Comparison of ENCODE assay signal across 23 cellular contexts in genomic region chr9:129469188-129469987, GRCh38.
DNase-seq lines count a peak whose midpoint lies in the region; ATAC-seq, FAIRE-seq and TF ChIP-seq lines count a peak whose summit lies in the region.
"Had no signal": no experiment of that assay in that cellular context is flagged by ENCODE, and none has a peak within 500 bp of the region (broad histone marks: within the 10 kb centered on the region; RNA-seq: fewer than 3 reads in every experiment).

No MANE protein-coding gene starts in this region.

- no peaks in the 10 kb centered on the region for H3K9me2 ChIP-seq in GM23338 (ENCODE audit: insufficient read depth)

- H3K9me3 ChIP-seq in A549 (peaks cover under 1% of the 10 kb centered on the region), astrocyte (ENCODE audit: insufficient read depth, low read depth, low read length) (no peaks in the 10 kb centered on the region)
- H3K9me3 ChIP-seq: body of pancreas, gastroesophageal sphincter had no signal

- TF ChIP-seq CTCF in A549 (IDR thresholded peaks at IDR 0.05) (no peak), GM23338 (conservative IDR thresholded peaks at IDR 0.05; ENCODE audit: low read depth in 2 of 2) (no peak), astrocyte (IDR thresholded peaks at IDR 0.05; ENCODE audit: insufficient read depth, low read depth, low read length) (no peak), mesothelial cell of epicardium (IDR thresholded peaks at IDR 0.05; ENCODE audit: unreplicated experiment) (no peak)

- no peaks in the 10 kb centered on the region for H4K20me1 ChIP-seq in GM23338 (replicated peaks; ENCODE audit: insufficient read depth)
- H4K20me1 ChIP-seq in astrocyte (ENCODE audit: insufficient read depth, low read length) = no peaks in the 10 kb centered on the region

- DNase-seq in A549 (ENCODE audit: low read depth in 1 of 2, low spot score in 1 of 2) = peak in 1 of 2 experiments; percentile 60
- DNase-seq in GM23338 (ENCODE audit: low spot score) = peak; percentile 87
- no peak for DNase-seq in astrocyte (ENCODE audit: low read depth)
- DNase-seq in mesothelial cell of epicardium (ENCODE audit: low spot score in 2 of 2, unreplicated experiment in 2 of 2) = no peak
- no peak for DNase-seq in NCI-H2227 (lab: John Stamatoyannopoulos, UW; ENCODE audit: unreplicated experiment)
- no peak for DNase-seq in NCI-H510A treated with DMSO at 0.1 percent for 48 hours (lab: John Stamatoyannopoulos, UW)
- DNase-seq in GM19240 (ENCODE audit: insufficient read length, low spot score) = no peak
- DNase-seq: activated CD4-positive, alpha-beta memory T cell treated with anti-CD3 and anti-CD28 coated beads for 36 hours; activated T-cell treated with anti-CD3 and anti-CD28 coated beads, Interleukin-2, amount 50 U/mL, for 4 hours; body of pancreas; CD8-positive, alpha-beta T cell; dermis blood vessel endothelial cell; DMS79 treated with DMSO at 0.1 percent for 48 hours; erythroblast; NCI-H1105; NCI-H2081 treated with DMSO at 0.1 percent for 48 hours; NCI-H69; retina; stimulated activated CD4-positive, alpha-beta T cell treated with anti-CD3 and anti-CD28 coated beads, Interleukin-12 subunit alpha, Interleukin-12 subunit beta, amount 100 ng/mL, for 4 hours; WERI-Rb-1 had no signal

- H3K36me3 ChIP-seq in GM23338 (ENCODE audit: insufficient read depth) (no peaks in the 10 kb centered on the region), astrocyte (ENCODE audit: insufficient read depth, low read length) (no peaks in the 10 kb centered on the region)
- H3K36me3 ChIP-seq: gastroesophageal sphincter, WERI-Rb-1 had no signal

- H3K4me1 ChIP-seq in A549 = peaks cover 66% of the 10 kb centered on the region
- H3K4me1 ChIP-seq in GM23338 (ENCODE audit: insufficient read depth) = peaks cover 19% of the 10 kb centered on the region; the same call in 1 of the 2 replicates
- H3K4me1 ChIP-seq in astrocyte (ENCODE audit: insufficient read depth, low read length) = peaks cover 34% of the 10 kb centered on the region

- TF ChIP-seq RAD21 in A549 (conservative IDR thresholded peaks at IDR 0.05 in 1 of 2, IDR thresholded peaks at IDR 0.05 in 1 of 2) = no peak

- FAIRE-seq in A549 (lab: Jason Lieb, UNC) (no peak), astrocyte (lab: Jason Lieb, UNC) (no peak)

- H3K4me3 Mint-ChIP-seq in GM23338 (no peak overlapping the region; the same call in 2 of the 3 replicates), astrocyte (ENCODE audit: unreplicated experiment) (peak overlapping the region; percentile 34), mesothelial cell of epicardium (no peak overlapping the region)
- H3K4me3 Mint-ChIP-seq: activated CD4-positive, alpha-beta memory T cell treated with anti-CD3 and anti-CD28 coated beads for 36 hours; activated naive CD4-positive, alpha-beta T cell treated with anti-CD3 and anti-CD28 coated beads, Interleukin-2, amount 50 U/mL, for 24 hours; activated T-cell treated with anti-CD3 and anti-CD28 coated beads, Interleukin-2, amount 50 U/mL, for 4 hours; CD8-positive, alpha-beta T cell had no signal

- ATAC-seq in A549 (peak; percentile 22 to 26; a peak in 4 of 6 replicates), GM23338 (peak; percentile 52), HG02852 (IDR thresholded peaks at IDR 0.05; ENCODE audit: unreplicated experiment) (no peak)
- ATAC-seq: activated T-cell treated with anti-CD3 and anti-CD28 coated beads, Interleukin-2, amount 50 U/mL, for 4 hours; body of pancreas; CD8-positive, alpha-beta T cell; gastroesophageal sphincter had no signal

- no peak overlapping the region for H2AFZ ChIP-seq in GM23338
- H2AFZ ChIP-seq in astrocyte (ENCODE audit: low read depth, low read length) = no peak overlapping the region

- H3K9me3 Mint-ChIP-seq in GM23338 = no peaks in the 10 kb centered on the region
- no peaks in the 10 kb centered on the region for H3K9me3 Mint-ChIP-seq in astrocyte (ENCODE audit: unreplicated experiment)
- H3K9me3 Mint-ChIP-seq in mesothelial cell of epicardium = no peaks in the 10 kb centered on the region
- H3K9me3 Mint-ChIP-seq: activated naive CD4-positive, alpha-beta T cell treated with anti-CD3 and anti-CD28 coated beads, Interleukin-2, amount 50 U/mL, for 24 hours; activated T-cell treated with anti-CD3 and anti-CD28 coated beads, Interleukin-2, amount 50 U/mL, for 4 hours; CD8-positive, alpha-beta T cell had no signal

- CTCF ChIA-PET in A549 (lab: Yijun Ruan, JAX) = interaction anchor here (1.0 to 1.7 kb wide), 2 partner anchors 9 to 77 kb away, joined by 3 to 4 read pairs; no protein-coding TSS in a partner anchor

- peak overlapping the region; percentile 34; the same call in 2 of the 3 replicates for H3K4me2 ChIP-seq in A549
- peak overlapping the region; percentile 27; the same call in 1 of the 2 replicates for H3K4me2 ChIP-seq in GM23338
- no peak overlapping the region for H3K4me2 ChIP-seq in astrocyte (ENCODE audit: low read length)

- POLR2A ChIA-PET in A549 (lab: Yijun Ruan, JAX) = interaction anchor here (0.6 to 1.4 kb wide), 4 partner anchors 8 to 140 kb away, joined by 3 read pairs; no protein-coding TSS in a partner anchor

- no peak for TF ChIP-seq EP300 in A549 (IDR thresholded peaks at IDR 0.05)

- H3K27ac Mint-ChIP-seq in GM23338 = no peak overlapping the region
- H3K27ac Mint-ChIP-seq in astrocyte (ENCODE audit: unreplicated experiment) = peak overlapping the region; percentile 41
- H3K27ac Mint-ChIP-seq in mesothelial cell of epicardium = peak overlapping the region; percentile 52
- H3K27ac Mint-ChIP-seq: activated CD4-positive, alpha-beta memory T cell treated with anti-CD3 and anti-CD28 coated beads for 36 hours; CD8-positive, alpha-beta T cell had no signal

- H3K79me2 ChIP-seq in GM23338 (replicated peaks; ENCODE audit: insufficient read depth) (no peaks in the 10 kb centered on the region), astrocyte (ENCODE audit: insufficient read depth, low read length) (no peaks in the 10 kb centered on the region)

- no peak overlapping the region for H3K9ac ChIP-seq in astrocyte (ENCODE audit: low read length)

- WGBS in A549 (ENCODE audit: missing lambda C conversion rate) = 62% methylated on average over 15 of the region's 20 CpGs

- TF ChIP-seq POLR2A in A549 (IDR thresholded peaks at IDR 0.05; ENCODE audit: low read length) = no peak

- H3K36me3 Mint-ChIP-seq in GM23338 (ENCODE audit: low read depth) (no peaks in the 10 kb centered on the region), astrocyte (ENCODE audit: low read depth, unreplicated experiment) (no peaks in the 10 kb centered on the region), mesothelial cell of epicardium (no peaks in the 10 kb centered on the region)
- H3K36me3 Mint-ChIP-seq: activated naive CD4-positive, alpha-beta T cell treated with anti-CD3 and anti-CD28 coated beads, Interleukin-2, amount 50 U/mL, for 24 hours; CD8-positive, alpha-beta T cell had no signal

- peak overlapping the region; percentile 76 to 99 for H3K27ac ChIP-seq in A549
- H3K27ac ChIP-seq in GM23338 (ENCODE audit: low read depth) = no peak overlapping the region
- no peak overlapping the region for H3K27ac ChIP-seq in astrocyte (ENCODE audit: low read depth, low read length)
- H3K27ac ChIP-seq: body of pancreas, gastroesophageal sphincter, WERI-Rb-1 had no signal

- H3F3A ChIP-seq in GM23338 (replicated peaks; ENCODE audit: low read depth) = no peaks in the 10 kb centered on the region

- H3K27me3 Mint-ChIP-seq in GM23338 (ENCODE audit: insufficient read depth, low read depth, poor library complexity) = peaks cover 31% of the 10 kb centered on the region
- H3K27me3 Mint-ChIP-seq in astrocyte (ENCODE audit: low read depth, unreplicated experiment) = peaks cover 16% of the 10 kb centered on the region
- no peaks in the 10 kb centered on the region for H3K27me3 Mint-ChIP-seq in mesothelial cell of epicardium (ENCODE audit: low read depth)
- H3K27me3 Mint-ChIP-seq: activated naive CD4-positive, alpha-beta T cell treated with anti-CD3 and anti-CD28 coated beads, Interleukin-2, amount 50 U/mL, for 24 hours had no signal

- H3K4me3 ChIP-seq in A549 = no peak overlapping the region
- no peak overlapping the region for H3K4me3 ChIP-seq in GM23338
- H3K4me3 ChIP-seq in astrocyte (ENCODE audit: insufficient read depth, low read depth, low read length) = no peak overlapping the region
- H3K4me3 ChIP-seq: body of pancreas, gastroesophageal sphincter had no signal

- H3K27me3 ChIP-seq in GM23338 (ENCODE audit: insufficient read depth) = no peaks in the 10 kb centered on the region
- H3K27me3 ChIP-seq in astrocyte (ENCODE audit: insufficient read depth, low read length) = no peaks in the 10 kb centered on the region
- H3K27me3 ChIP-seq: body of pancreas, gastroesophageal sphincter had no signal

- H3K4me1 Mint-ChIP-seq in GM23338 (peaks cover 47% of the 10 kb centered on the region), astrocyte (ENCODE audit: low read depth, unreplicated experiment) (peaks cover 22% of the 10 kb centered on the region), mesothelial cell of epicardium (peaks cover 46% of the 10 kb centered on the region)

TF ChIP-seq in A549, 52 proteins besides CTCF, POLR2A, EP300 and RAD21:
- TF ChIP-seq MAFK (IDR thresholded peaks at IDR 0.05; ENCODE audit: partially characterized antibody) = peak; percentile 17
- TF ChIP-seq HOXA7 (CRISPR knock-in tag; IDR thresholded peaks at IDR 0.05) = no peak

TF ChIP-seq in GM23338, 12 proteins besides CTCF, POLR2A, EP300 and RAD21 (continues in another document):
- TF ChIP-seq NANOG (IDR thresholded peaks at IDR 0.05; ENCODE audit: borderline replicate concordance) = no peak
- peak; percentile 82 for TF ChIP-seq CREB1 (CRISPR knock-in tag; IDR thresholded peaks at IDR 0.05; ENCODE audit: low read depth)
- TF ChIP-seq EZH2 (IDR thresholded peaks at IDR 0.05; ENCODE audit: low read depth, unreplicated experiment) = no peak
- TF ChIP-seq EZH2phosphoT487 (IDR thresholded peaks at IDR 0.05; ENCODE audit: unreplicated experiment) = no peak
- no peak for TF ChIP-seq ETS1 (IDR thresholded peaks at IDR 0.05)

Comparison
In these comparisons a context has a peak if more than half of its experiments do, and no peak if none do; other contexts are left out.
1. H3K27ac ChIP-seq: peak in A549 (2 of 2); none in GM23338 (single experiment) and astrocyte (single experiment).